Comparison of ENCODE assay signal across 19 cellular contexts in the genomic region with DNA sequence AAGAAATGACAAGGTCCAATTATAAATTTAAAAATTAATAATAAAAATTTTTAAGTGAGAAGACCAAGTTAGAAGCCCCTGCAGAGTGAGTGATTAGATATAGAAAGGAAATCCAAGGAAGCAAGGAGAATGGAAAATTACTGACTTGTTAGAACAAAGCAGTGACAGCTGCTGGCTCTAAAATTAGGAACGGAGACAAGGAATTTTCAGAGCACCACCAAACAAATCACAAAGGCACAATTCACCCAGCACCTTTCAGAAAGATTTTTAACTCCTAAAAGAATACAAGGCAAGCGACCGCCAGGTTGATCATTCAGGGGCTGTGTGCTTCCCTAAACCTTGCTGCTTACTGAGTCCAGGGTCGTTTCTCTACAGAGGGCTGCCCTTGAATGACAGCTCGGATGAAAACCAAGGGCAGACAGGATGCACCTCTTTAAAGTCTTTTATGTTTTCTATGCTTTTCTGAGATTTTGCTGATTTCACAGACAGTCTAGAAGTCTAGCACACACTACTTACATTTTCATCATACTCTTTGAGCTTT. TPM values are rescaled to one million over a fixed set of nuclear protein-coding genes. Genes with fewer than 3 reads are reported as not detected.
"Had no signal": no experiment of that assay in that cellular context is flagged by ENCODE, and none has a peak within 500 bp of the region (broad histone marks: within the 10 kb centered on the region; RNA-seq: fewer than 3 reads in every experiment).

No MANE protein-coding gene starts in this region.

- H3K9me3 ChIP-seq: breast epithelium, mucosa of descending colon, vagina had no signal

- H3K36me3 ChIP-seq: breast epithelium, tibial artery, vagina had no signal

- H3K27ac Mint-ChIP-seq: activated naive CD8-positive, alpha-beta T cell treated with anti-CD3 and anti-CD28 coated beads for 36 hours; immature natural killer cell; natural killer cell treated with Interleukin-12 subunit alpha and Interleukin-12 subunit beta and Interleukin-15 and Interleukin-18, amount 100 ng/mL, for 72 hours had no signal

- H3K4me1 ChIP-seq: breast epithelium, tibial artery had no signal

- H3K4me1 Mint-ChIP-seq: activated naive CD8-positive, alpha-beta T cell treated with anti-CD3 and anti-CD28 coated beads for 36 hours; immature natural killer cell had no signal

- H3K36me3 Mint-ChIP-seq: activated naive CD8-positive, alpha-beta T cell treated with anti-CD3 and anti-CD28 coated beads for 36 hours; immature natural killer cell; natural killer cell treated with Interleukin-12 subunit alpha and Interleukin-12 subunit beta and Interleukin-15 and Interleukin-18, amount 100 ng/mL, for 72 hours had no signal

- H3K27ac ChIP-seq: breast epithelium, tibial artery, vagina had no signal

- H3K9me3 Mint-ChIP-seq: activated naive CD8-positive, alpha-beta T cell treated with anti-CD3 and anti-CD28 coated beads for 36 hours; natural killer cell treated with Interleukin-12 subunit alpha and Interleukin-12 subunit beta and Interleukin-15 and Interleukin-18, amount 100 ng/mL, for 72 hours had no signal

- H3K4me3 Mint-ChIP-seq: activated naive CD8-positive, alpha-beta T cell treated with anti-CD3 and anti-CD28 coated beads for 36 hours; immature natural killer cell; natural killer cell treated with Interleukin-12 subunit alpha and Interleukin-12 subunit beta and Interleukin-15 and Interleukin-18, amount 100 ng/mL, for 72 hours had no signal

- DNase-seq: activated CD4-positive, alpha-beta T cell treated with anti-CD3 and anti-CD28 coated beads, Interleukin-2, amount 50 U/mL, for 48 hours; activated gamma-delta T cell; activated naive CD8-positive, alpha-beta T cell treated with anti-CD3 and anti-CD28 coated beads for 36 hours; activated T-cell treated with anti-CD3 and anti-CD28 coated beads, Interleukin-2, amount 50 U/mL, for 48 hours; aorta; cortex of kidney; effector memory CD4-positive, alpha-beta T cell; immature natural killer cell; mammary epithelial cell; mucosa of descending colon; occipital lobe; tibial artery had no signal

- H3K4me3 ChIP-seq: breast epithelium, mucosa of descending colon, tibial artery, vagina had no signal

- ATAC-seq: mucosa of descending colon; natural killer cell treated with Interleukin-12 subunit alpha and Interleukin-12 subunit beta and Interleukin-15 and Interleukin-18, amount 100 ng/mL, for 72 hours had no signal

- H3K27me3 ChIP-seq: vagina had no signal

RNA-seq across cellular contexts. Expression of gene PRSS54, which starts 52.1 kb away (rescaled TPM):
- total RNA-seq: activated naive CD8-positive, alpha-beta T cell treated with anti-CD3 and anti-CD28 coated beads for 36 hours; aorta; breast epithelium; epithelial cell of proximal tubule; mammary epithelial cell; mucosa of descending colon; natural killer cell treated with Interleukin-12 subunit alpha and Interleukin-12 subunit beta and Interleukin-15 and Interleukin-18, amount 100 ng/mL, for 72 hours; occipital lobe; pulmonary artery endothelial cell; skeletal muscle tissue; T-helper 2 cell treated with Interferon-gamma antibody and Interleukin-4, amounts not matched to agents 100 ng/mL and 5 ng/mL, for 36 hours; vagina had no signal
- polyA plus RNA-seq: aorta, immature natural killer cell, mammary epithelial cell had no signal
